14 cellular contexts compared by ENCODE assay signal in the genomic region with DNA sequence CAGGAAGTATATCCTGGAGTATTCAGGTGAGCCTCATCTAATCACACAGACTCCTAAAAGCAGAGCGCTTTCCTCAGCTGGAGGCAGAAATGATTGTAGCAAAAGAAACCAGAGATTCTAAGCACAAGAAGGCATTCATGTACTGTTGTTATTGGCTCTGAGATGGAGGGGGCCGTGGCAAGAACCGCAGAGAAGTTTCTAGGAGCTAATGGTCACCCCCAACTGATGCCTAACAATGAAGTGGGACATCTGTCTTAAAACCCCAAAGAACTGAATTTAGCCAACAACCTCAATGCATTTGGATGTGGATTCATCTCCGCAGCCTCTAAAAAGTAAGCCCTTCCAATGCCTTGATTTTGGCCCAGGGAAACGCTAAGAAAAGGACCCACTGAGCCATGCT.
DNase-seq lines count a peak whose midpoint lies in the region; ATAC-seq and TF ChIP-seq lines count a peak whose summit lies in the region.
"Had no signal": no experiment of that assay in that cellular context is flagged by ENCODE, and none has a peak within 500 bp of the region (broad histone marks: within the 10 kb centered on the region; RNA-seq: fewer than 3 reads in every experiment).

No MANE protein-coding gene starts in this region.

- BruUV-seq in PC-3 (replicated peaks; lab: Mats Ljungman, UMichigan), result no TSS peak

- DNase-seq in PC-3, result no peak
- DNase-seq in astrocyte of the cerebellum (ENCODE audit: low read depth), result peak; percentile 56
- no peak for DNase-seq in neural progenitor cell (ENCODE audit: low spot score)
- DNase-seq in activated CD4-positive, alpha-beta T cell treated with anti-CD3 and anti-CD28 coated beads, Interleukin-2, amount 10 ng/mL, durations not matched to agents 24 days and 14 days, result no peak
- no peak for DNase-seq in activated CD4-positive, alpha-beta T cell treated with anti-CD3 and anti-CD28 coated beads, Interleukin-2, amount 10 ng/mL, durations not matched to agents 7 days and 5 days
- no peak for DNase-seq in NCI-H510A (lab: John Stamatoyannopoulos, UW)
- DNase-seq: C1 segment of cervical spinal cord; CD4-positive, CD25-positive, alpha-beta regulatory T cell; CD8-positive, alpha-beta memory T cell; DMS 273 treated with DMSO at 0.1 percent for 48 hours; DMS79 treated with DMSO at 0.1 percent for 48 hours; GF-D8; H9 had no signal

- H4K20me1 ChIP-seq in PC-3 (ENCODE audit: low read length) (no peaks in the 10 kb centered on the region), neural progenitor cell (ENCODE audit: low read depth) (no peaks in the 10 kb centered on the region)

- H3K27ac ChIP-seq in PC-3 (ENCODE audit: low read length), result peak overlapping the region; percentile 89
- no peak overlapping the region for H3K27ac ChIP-seq in neural progenitor cell

- no peaks in the 10 kb centered on the region for H3K4me1 Mint-ChIP-seq in neural progenitor cell
- H3K4me1 Mint-ChIP-seq in activated CD4-positive, alpha-beta T cell treated with anti-CD3 and anti-CD28 coated beads, Interleukin-2, amount 10 ng/mL, durations not matched to agents 24 days and 14 days, result no peaks in the 10 kb centered on the region
- no peaks in the 10 kb centered on the region for H3K4me1 Mint-ChIP-seq in activated CD4-positive, alpha-beta T cell treated with anti-CD3 and anti-CD28 coated beads, Interleukin-2, amount 10 ng/mL, durations not matched to agents 7 days and 5 days
- H3K4me1 Mint-ChIP-seq: CD4-positive, CD25-positive, alpha-beta regulatory T cell; CD8-positive, alpha-beta memory T cell had no signal

- in situ Hi-C loops in astrocyte of the cerebellum (cut with HindIII; ENCODE audit: low sequenced_read_pairs), result no loop called here

- H3K4me3 ChIP-seq in PC-3 (ENCODE audit: low read length) (no peak overlapping the region), astrocyte of the cerebellum (ENCODE audit: low read depth, low read length) (no peak overlapping the region), neural progenitor cell (no peak overlapping the region)

- 0 out of 2 replicates have a peak overlapping the region, but pooled peaks have one; percentile 16 for H3K4me2 ChIP-seq in PC-3 (ENCODE audit: low read length)
- H3K4me2 ChIP-seq in neural progenitor cell, result no peak overlapping the region

- no peak overlapping the region for H2AFZ ChIP-seq in PC-3 (ENCODE audit: low read length)
- H2AFZ ChIP-seq in neural progenitor cell (replicated peaks), result peak overlapping the region; percentile 68

- H3K27ac Mint-ChIP-seq in neural progenitor cell, result no peak overlapping the region
- no peak overlapping the region for H3K27ac Mint-ChIP-seq in activated CD4-positive, alpha-beta T cell treated with anti-CD3 and anti-CD28 coated beads, Interleukin-2, amount 10 ng/mL, durations not matched to agents 24 days and 14 days
- no peak overlapping the region for H3K27ac Mint-ChIP-seq in activated CD4-positive, alpha-beta T cell treated with anti-CD3 and anti-CD28 coated beads, Interleukin-2, amount 10 ng/mL, durations not matched to agents 7 days and 5 days
- H3K27ac Mint-ChIP-seq: CD4-positive, CD25-positive, alpha-beta regulatory T cell; CD8-positive, alpha-beta memory T cell; H9 had no signal

- ATAC-seq in PC-3, result peak; percentile 15; the same call in 1 of the 2 replicates
- ATAC-seq: HCT116 had no signal

- H3K9me3 ChIP-seq in PC-3 (ENCODE audit: low read length), result no peaks in the 10 kb centered on the region; the same call in 1 of the 2 replicates
- H3K9me3 ChIP-seq in neural progenitor cell (ENCODE audit: low read depth), result peaks cover 4% of the 10 kb centered on the region

- CTCF ChIA-PET in PC-3 (lab: Charles Lee), result interaction anchor here (0.6 kb wide), 1 partner anchor 75 kb away, joined by 3 read pairs; no protein-coding TSS in a partner anchor
- CTCF ChIA-PET in activated CD4-positive, alpha-beta T cell treated with anti-CD3 and anti-CD28 coated beads, Interleukin-2, amount 10 ng/mL, durations not matched to agents 7 days and 5 days (lab: Charles Lee), result no interaction called here

- H3K4me1 ChIP-seq in PC-3 (ENCODE audit: insufficient read depth, low read length) (peaks cover 23% of the 10 kb centered on the region), neural progenitor cell (no peaks in the 10 kb centered on the region)

- intact Hi-C loops in PC-3 (cut with micrococcal nuclease), result no loop called here
- intact Hi-C loops in activated CD4-positive, alpha-beta T cell treated with anti-CD3 and anti-CD28 coated beads, Interleukin-2, amount 10 ng/mL, durations not matched to agents 24 days and 14 days (cut with micrococcal nuclease), result no loop called here

- POLR2A ChIA-PET in PC-3 (lab: Charles Lee; ENCODE audit: unreplicated experiment), result interaction anchor here (0.6 kb wide), 1 partner anchor 57 kb away, joined by 4 read pairs; no protein-coding TSS in a partner anchor
- POLR2A ChIA-PET in activated CD4-positive, alpha-beta T cell treated with anti-CD3 and anti-CD28 coated beads, Interleukin-2, amount 10 ng/mL, durations not matched to agents 7 days and 5 days (lab: Charles Lee), result no interaction called here

- H3K9me3 Mint-ChIP-seq in neural progenitor cell, result no peaks in the 10 kb centered on the region
- no peaks in the 10 kb centered on the region for H3K9me3 Mint-ChIP-seq in activated CD4-positive, alpha-beta T cell treated with anti-CD3 and anti-CD28 coated beads, Interleukin-2, amount 10 ng/mL, durations not matched to agents 24 days and 14 days
- H3K9me3 Mint-ChIP-seq in activated CD4-positive, alpha-beta T cell treated with anti-CD3 and anti-CD28 coated beads, Interleukin-2, amount 10 ng/mL, durations not matched to agents 7 days and 5 days, result no peaks in the 10 kb centered on the region
- H3K9me3 Mint-ChIP-seq: CD8-positive, alpha-beta memory T cell had no signal

- no peaks in the 10 kb centered on the region for H3K9me2 ChIP-seq in PC-3 (replicated peaks; ENCODE audit: low read length)

- no peaks in the 10 kb centered on the region for H3F3A ChIP-seq in PC-3 (ENCODE audit: low read length, unreplicated experiment)
- no peaks in the 10 kb centered on the region for H3F3A ChIP-seq in neural progenitor cell (ENCODE audit: low read depth)

- H3K36me3 ChIP-seq in PC-3 (ENCODE audit: low read depth, low read length) (no peaks in the 10 kb centered on the region), neural progenitor cell (no peaks in the 10 kb centered on the region)

- H3K27me3 Mint-ChIP-seq in neural progenitor cell (ENCODE audit: insufficient read depth, low read depth), result no peaks in the 10 kb centered on the region
- H3K27me3 Mint-ChIP-seq in activated CD4-positive, alpha-beta T cell treated with anti-CD3 and anti-CD28 coated beads, Interleukin-2, amount 10 ng/mL, durations not matched to agents 24 days and 14 days, result no peaks in the 10 kb centered on the region
- no peaks in the 10 kb centered on the region for H3K27me3 Mint-ChIP-seq in activated CD4-positive, alpha-beta T cell treated with anti-CD3 and anti-CD28 coated beads, Interleukin-2, amount 10 ng/mL, durations not matched to agents 7 days and 5 days
- H3K27me3 Mint-ChIP-seq: CD4-positive, CD25-positive, alpha-beta regulatory T cell; CD8-positive, alpha-beta memory T cell had no signal

- H3K79me2 ChIP-seq in PC-3 (ENCODE audit: low read length), result no peaks in the 10 kb centered on the region
- no peaks in the 10 kb centered on the region for H3K79me2 ChIP-seq in neural progenitor cell (ENCODE audit: low read depth)

- H3K27me3 ChIP-seq in PC-3 (ENCODE audit: low read length) (no peaks in the 10 kb centered on the region), neural progenitor cell (no peaks in the 10 kb centered on the region)

- TF ChIP-seq CTCF in PC-3 (conservative IDR thresholded peaks at IDR 0.05; ENCODE audit: low read depth, low read length), result no peak
- no peak for TF ChIP-seq CTCF in astrocyte of the cerebellum (IDR thresholded peaks at IDR 0.05; ENCODE audit: low read depth, low read length, missing control alignments)
- no peak for TF ChIP-seq CTCF in neural progenitor cell (IDR thresholded peaks at IDR 0.05)

- H3K9ac ChIP-seq in PC-3 (ENCODE audit: low read length) (peak overlapping the region; percentile 63), neural progenitor cell (no peak overlapping the region)

- H3K36me3 Mint-ChIP-seq in neural progenitor cell, result no peaks in the 10 kb centered on the region
- no peaks in the 10 kb centered on the region for H3K36me3 Mint-ChIP-seq in activated CD4-positive, alpha-beta T cell treated with anti-CD3 and anti-CD28 coated beads, Interleukin-2, amount 10 ng/mL, durations not matched to agents 24 days and 14 days (ENCODE audit: low read depth)
- H3K36me3 Mint-ChIP-seq in activated CD4-positive, alpha-beta T cell treated with anti-CD3 and anti-CD28 coated beads, Interleukin-2, amount 10 ng/mL, durations not matched to agents 7 days and 5 days (ENCODE audit: low read depth), result no peaks in the 10 kb centered on the region
- H3K36me3 Mint-ChIP-seq: CD4-positive, CD25-positive, alpha-beta regulatory T cell; CD8-positive, alpha-beta memory T cell had no signal

- no peak overlapping the region for H3K4me3 Mint-ChIP-seq in neural progenitor cell
- no peak overlapping the region for H3K4me3 Mint-ChIP-seq in activated CD4-positive, alpha-beta T cell treated with anti-CD3 and anti-CD28 coated beads, Interleukin-2, amount 10 ng/mL, durations not matched to agents 24 days and 14 days
- H3K4me3 Mint-ChIP-seq in activated CD4-positive, alpha-beta T cell treated with anti-CD3 and anti-CD28 coated beads, Interleukin-2, amount 10 ng/mL, durations not matched to agents 7 days and 5 days, result no peak overlapping the region
- H3K4me3 Mint-ChIP-seq: CD4-positive, CD25-positive, alpha-beta regulatory T cell; CD8-positive, alpha-beta memory T cell; H9 had no signal
